13 cellular contexts compared by ENCODE assay signal in genomic region chr2:38301969-38302702, GRCh38.
A peak's percentile ranks its signal among the peaks of the same experiment; 100 is the strongest.
DNase-seq lines count a peak whose midpoint lies in the region; ATAC-seq, FAIRE-seq and TF ChIP-seq lines count a peak whose summit lies in the region.
"Had no signal": no experiment of that assay in that cellular context is flagged by ENCODE, and none has a peak within 500 bp of the region (broad histone marks: within the 10 kb centered on the region; RNA-seq: fewer than 3 reads in every experiment).

No MANE protein-coding gene starts in this region.

- no peak overlapping the region for H3K4me3 Mint-ChIP-seq in Caco-2 (ENCODE audit: unreplicated experiment)
- H3K4me3 Mint-ChIP-seq: B cell; dendritic cell treated with granulocyte-macrophage colony-stimulating factor and Interleukin-4, amounts not matched to agents 40 ng/mL and 50 ng/mL, for 4 days; immature natural killer cell had no signal

- BruUV-seq in Caco-2 (replicated peaks; lab: Mats Ljungman, UMichigan), result no TSS peak

- peaks cover 8% of the 10 kb centered on the region for H3K9me3 Mint-ChIP-seq in Caco-2 (ENCODE audit: unreplicated experiment)
- H3K9me3 Mint-ChIP-seq: dendritic cell treated with granulocyte-macrophage colony-stimulating factor and Interleukin-4, amounts not matched to agents 40 ng/mL and 50 ng/mL, for 4 days; immature natural killer cell had no signal

- POLR2A ChIA-PET in Caco-2 (lab: Charles Lee), result no interaction called here

- FAIRE-seq in GM19239 (lab: Jason Lieb, UNC), result no peak

- H3K36me3 ChIP-seq in Caco-2 (ENCODE audit: control insufficient read depth, insufficient read depth, low read length), result peaks cover 6% of the 10 kb centered on the region

- no peak overlapping the region for H3K4me3 ChIP-seq in Caco-2 (ENCODE audit: low read depth, low read length)

- no peak overlapping the region for H3K27ac Mint-ChIP-seq in Caco-2 (ENCODE audit: unreplicated experiment)
- H3K27ac Mint-ChIP-seq: B cell; dendritic cell treated with granulocyte-macrophage colony-stimulating factor and Interleukin-4, amounts not matched to agents 40 ng/mL and 50 ng/mL, for 4 days had no signal

- H3K9me3 ChIP-seq in Caco-2, result 0 out of 2 replicates have a peak, but pooled peaks cover 2% of the 10 kb centered on the region

- DNase-seq in ELF-1 (ENCODE audit: low read depth, low spot score) (peak; percentile 13), RKO (ENCODE audit: low spot score) (peak; percentile 7), left cardiac atrium (no peak), GM19239 (ENCODE audit: insufficient read length, low spot score) (no peak), Caco-2 (no peak), AG20443 (ENCODE audit: low spot score) (no peak)
- DNase-seq: immature natural killer cell, NCI-H1105 treated with DMSO at 0.1 percent for 48 hours, SHP77 treated with DMSO at 0.1 percent for 48 hours had no signal

- peak; percentile 30 for ATAC-seq in GM21723 (IDR thresholded peaks at IDR 0.05; ENCODE audit: unreplicated experiment)
- ATAC-seq in left cardiac atrium, result peak; percentile 29 to 76
- no peak for ATAC-seq in GM18520 (IDR thresholded peaks at IDR 0.05; ENCODE audit: unreplicated experiment)

- peaks cover 91% of the 10 kb centered on the region for H3K36me3 Mint-ChIP-seq in Caco-2 (ENCODE audit: insufficient read depth, unreplicated experiment)

- intact Hi-C loops in left cardiac atrium (cut with DNase I) (no loop called here), Caco-2 (cut with micrococcal nuclease; ENCODE audit: unreplicated experiment) (no loop called here)

- peaks cover 27% of the 10 kb centered on the region for H3K4me1 Mint-ChIP-seq in Caco-2 (ENCODE audit: low read depth, unreplicated experiment)

- no peaks in the 10 kb centered on the region for H3K27me3 Mint-ChIP-seq in Caco-2 (ENCODE audit: insufficient read depth, unreplicated experiment)
- H3K27me3 Mint-ChIP-seq: B cell; dendritic cell treated with granulocyte-macrophage colony-stimulating factor and Interleukin-4, amounts not matched to agents 40 ng/mL and 50 ng/mL, for 4 days had no signal

- H3K27me3 ChIP-seq in Caco-2 (replicated peaks; ENCODE audit: control insufficient read depth, insufficient read depth, low read length), result no peaks in the 10 kb centered on the region

- H3K4me1 ChIP-seq in Caco-2, result peaks cover 29% of the 10 kb centered on the region

- CTCF ChIA-PET in Caco-2 (lab: Charles Lee), result no interaction called here

- TF ChIP-seq CTCF in Caco-2 (IDR thresholded peaks at IDR 0.05; ENCODE audit: insufficient read depth in 1 of 2, low read depth in 1 of 2, low read length in 1 of 2, severe bottlenecking in 1 of 2, unreplicated experiment in 1 of 2), result no peak

Comparison
In these comparisons a context has a peak if more than half of its experiments do, and no peak if none do; other contexts are left out.
1. DNase-seq: peak in ELF-1 (single experiment) and RKO (single experiment); none in left cardiac atrium (single experiment), GM19239 (single experiment), Caco-2 (0 of 2) and AG20443 (single experiment).